8 cellular contexts compared by ENCODE assay signal in genomic region chr20:58891076-58891685, GRCh38. TPM values are rescaled to one million over a fixed set of nuclear protein-coding genes. Genes with fewer than 3 reads are reported as not detected.
DNase-seq lines count a peak whose midpoint lies in the region; ATAC-seq and TF ChIP-seq lines count a peak whose summit lies in the region.

No MANE protein-coding gene starts in this region.

- peak; percentile 93 for TF ChIP-seq POLR2A in GM15510 (IDR thresholded peaks at IDR 0.05; ENCODE audit: borderline replicate concordance, extremely low read depth, insufficient read length)

- H3K79me2 ChIP-seq in PC-3 (ENCODE audit: low read length) (peaks cover 57% of the 10 kb centered on the region), neural cell (replicated peaks; ENCODE audit: insufficient read depth, low read length) (peaks cover 37% of the 10 kb centered on the region)

- CTCF ChIA-PET in PC-3 (lab: Charles Lee) = no interaction called here

- no peak overlapping the region for H3K27ac ChIP-seq in PC-3 (ENCODE audit: low read length)
- H3K27ac ChIP-seq in neural cell (ENCODE audit: low read length) = peak overlapping the region; percentile 99
- no peak overlapping the region for H3K27ac ChIP-seq in subcutaneous abdominal adipose tissue (ENCODE audit: low read depth, low read length)

- no peak for TF ChIP-seq RAD21 in neural cell (conservative IDR thresholded peaks at IDR 0.05)

- H3K9me2 ChIP-seq in PC-3 (replicated peaks; ENCODE audit: low read length) (no peaks in the 10 kb centered on the region), neural cell (ENCODE audit: insufficient read depth, low read length) (no peaks in the 10 kb centered on the region)

- H3K9me3 ChIP-seq in PC-3 (ENCODE audit: low read length) (no peaks in the 10 kb centered on the region), neural cell (ENCODE audit: low read length) (no peaks in the 10 kb centered on the region), subcutaneous abdominal adipose tissue (ENCODE audit: control insufficient read depth in 5 of 5, low read length in 5 of 5) (no peaks in the 10 kb centered on the region)

- POLR2A ChIA-PET in PC-3 (lab: Charles Lee; ENCODE audit: unreplicated experiment) = interaction anchor here (1.1 kb wide), 1 partner anchor 152 kb away, joined by 4 read pairs; the partner anchor contains the start of gene PRELID3B

- TF ChIP-seq CTCF in PC-3 (conservative IDR thresholded peaks at IDR 0.05; ENCODE audit: low read depth, low read length) (no peak), fibroblast of pulmonary artery (IDR thresholded peaks at IDR 0.05; ENCODE audit: low read length, missing control alignments) (no peak), neural cell (IDR thresholded peaks at IDR 0.05; ENCODE audit: poor library complexity, severe bottlenecking) (no peak)

- H3K36me3 ChIP-seq in PC-3 (ENCODE audit: low read depth, low read length) (peaks cover 8% of the 10 kb centered on the region; the same call in 1 of the 2 replicates), neural cell (ENCODE audit: insufficient read depth, low read length) (no peaks in the 10 kb centered on the region), subcutaneous abdominal adipose tissue (ENCODE audit: control insufficient read depth in 5 of 5, insufficient read depth in 5 of 5, low read length in 5 of 5) (no peaks in the 10 kb centered on the region)

- DNase-seq in PC-3 (peak; percentile 74), fibroblast of pulmonary artery (ENCODE audit: low read depth) (peak; percentile 67), GOT3 (lab: John Stamatoyannopoulos, UW) (no peak)
- peak; percentile 59 to 67 for DNase-seq in activated T-helper 1 cell treated with anti-CD3 and anti-CD28 coated beads, Interleukin-2, amount 50 U/mL, for 16 hours (ENCODE audit: low read depth in 1 of 2, low spot score in 1 of 2)

- peak overlapping the region; percentile 77; the same call in 1 of the 2 replicates for H2AFZ ChIP-seq in PC-3 (ENCODE audit: low read length)
- no peak overlapping the region for H2AFZ ChIP-seq in neural cell (ENCODE audit: low read depth, low read length)

- H3K4me1 ChIP-seq in PC-3 (ENCODE audit: insufficient read depth, low read length) (peaks cover 41% of the 10 kb centered on the region), subcutaneous abdominal adipose tissue (ENCODE audit: control insufficient read depth in 5 of 5, insufficient read depth in 5 of 5, low read length in 5 of 5) (peaks cover 9 to 49% (median 43%) of the 10 kb centered on the region in 5 donors)

- no TSS peak for BruUV-seq in PC-3 (replicated peaks; lab: Mats Ljungman, UMichigan)

- intact Hi-C loops in PC-3 (cut with micrococcal nuclease) = loop anchor here (2.0 to 5.0 kb wide), 3 partner anchors 20 to 141 kb away; partner anchors contain the start of genes ATP5F1E and NELFCD

- H3K4me3 ChIP-seq in PC-3 (ENCODE audit: low read length) (peak overlapping the region; percentile 91), fibroblast of pulmonary artery (replicated peaks; ENCODE audit: low read depth, low read length) (peak overlapping the region; percentile 80), neural cell (ENCODE audit: low read length) (peak overlapping the region; percentile 86), subcutaneous abdominal adipose tissue (ENCODE audit: low read depth in 1 of 5, low read length in 5 of 5) (peak overlapping the region; percentile 70 to 83 (median 78))

- no peak for TF ChIP-seq EP300 in neural cell (conservative IDR thresholded peaks at IDR 0.05; ENCODE audit: poor library complexity, severe bottlenecking)

- peak; percentile 16 for ATAC-seq in HG03025 (IDR thresholded peaks at IDR 0.05; ENCODE audit: low FRiP score, unreplicated experiment)
- ATAC-seq in PC-3 = peak; percentile 14

- H3K4me2 ChIP-seq in PC-3 (ENCODE audit: low read length) = peak overlapping the region; percentile 93
- no peak overlapping the region for H3K4me2 ChIP-seq in neural cell (ENCODE audit: low read length)

- no peaks in the 10 kb centered on the region for H3K27me3 ChIP-seq in PC-3 (ENCODE audit: low read length)
- no peaks in the 10 kb centered on the region for H3K27me3 ChIP-seq in neural cell (ENCODE audit: insufficient read depth, low read depth, low read length)
- no peaks in the 10 kb centered on the region for H3K27me3 ChIP-seq in subcutaneous abdominal adipose tissue (ENCODE audit: control insufficient read depth in 5 of 5, insufficient read depth in 4 of 5, low read length in 5 of 5)

- H4K20me1 ChIP-seq in PC-3 (ENCODE audit: low read length) (peaks cover 28% of the 10 kb centered on the region), neural cell (ENCODE audit: insufficient read depth) (no peaks in the 10 kb centered on the region)

- peak overlapping the region; percentile 86; the same call in 1 of the 2 replicates for H3K9ac ChIP-seq in PC-3 (ENCODE audit: low read length)
- peak overlapping the region; percentile 100 for H3K9ac ChIP-seq in neural cell (ENCODE audit: low read length)
- H3K9ac ChIP-seq in subcutaneous abdominal adipose tissue (ENCODE audit: low read length in 5 of 5) = peak overlapping the region in 2 of 5 donors; percentile 56 to 73

- H3F3A ChIP-seq in PC-3 (ENCODE audit: low read length, unreplicated experiment) (no peaks in the 10 kb centered on the region), neural cell (ENCODE audit: insufficient read depth, low read length, poor library complexity, severe bottlenecking) (no peaks in the 10 kb centered on the region)

TF ChIP-seq in neural cell, 6 proteins besides CTCF, POLR2A, EP300 and RAD21:
- no peak for TF ChIP-seq MXI1 (conservative IDR thresholded peaks at IDR 0.05; ENCODE audit: poor library complexity, severe bottlenecking)
- TF ChIP-seq TAF1 (IDR thresholded peaks at IDR 0.05; ENCODE audit: low read depth) = peak; percentile 15
- TF ChIP-seq EZH2 (IDR thresholded peaks at IDR 0.05; ENCODE audit: borderline replicate concordance, insufficient read depth, low read length, poor library complexity, severe bottlenecking) = no peak
- peak; percentile 74 for TF ChIP-seq POLR2AphosphoS5 (IDR thresholded peaks at IDR 0.05)
- TF ChIP-seq SMC3 (conservative IDR thresholded peaks at IDR 0.05; ENCODE audit: poor library complexity) = no peak
- no peak for TF ChIP-seq REST (IDR thresholded peaks at IDR 0.05; ENCODE audit: borderline replicate concordance)

RNA-seq across cellular contexts. Expression of gene GNAS, which starts 38.7 kb away (rescaled TPM):
- total RNA-seq in PC-3 (2014; rRNA removed) = 694 and 822 TPM in 2 replicates
- 958 and 975 TPM in 2 replicates for polyA plus RNA-seq in neural cell
- 657 and 755 TPM in 2 replicates for polyA minus RNA-seq in neural cell

RNA-seq across cellular contexts. Expression of gene GNAS-AS1, which starts 40.5 kb away (rescaled TPM):
- 0.11 TPM in 1 of 2 replicates, not detected in the other for total RNA-seq in PC-3 (2014; rRNA removed)
- 0.64 TPM in 1 of 2 replicates, not detected in the other for polyA plus RNA-seq in neural cell
- polyA minus RNA-seq in neural cell = 0.49 and 1.3 TPM in 2 replicates
